In genomic region chr3:79737530-79737929, GRCh38 we compare ENCODE assay signal across 20 cellular contexts.
"Had no signal": no experiment of that assay in that cellular context is flagged by ENCODE, and none has a peak within 500 bp of the region (broad histone marks: within the 10 kb centered on the region; RNA-seq: fewer than 3 reads in every experiment).

No MANE protein-coding gene starts in this region.

- ATAC-seq: gastrocnemius medialis; heart right ventricle; left cardiac atrium; left lung; left ventricle myocardium superior; mucosa of descending colon; naive thymus-derived CD8-positive, alpha-beta T cell had no signal

- H3K4me1 ChIP-seq: colonic mucosa, esophagus muscularis mucosa, gastrocnemius medialis, heart right ventricle, left lung had no signal

- H3K27me3 ChIP-seq: colonic mucosa, esophagus muscularis mucosa, gastrocnemius medialis, heart right ventricle, left lung had no signal

- H3K36me3 ChIP-seq: colonic mucosa, esophagus muscularis mucosa, gastrocnemius medialis, heart right ventricle, left lung had no signal

- DNase-seq: colonic mucosa; cortex of kidney; dorsolateral prefrontal cortex; effector CD4-positive, alpha-beta T cell; effector memory CD4-positive, alpha-beta T cell; foreskin melanocyte; gastrocnemius medialis; glutamatergic neuron; head of caudate nucleus; heart right ventricle; hippocampal formation; left cardiac atrium; left lung; left ventricle myocardium superior; mesenchymal stem cell; mucosa of descending colon; naive B cell; naive thymus-derived CD8-positive, alpha-beta T cell had no signal

- H3K27ac ChIP-seq: colonic mucosa, dorsolateral prefrontal cortex, esophagus muscularis mucosa, gastrocnemius medialis, heart right ventricle, left lung had no signal

- H3K9me3 ChIP-seq: colonic mucosa, gastrocnemius medialis had no signal

- H3K4me3 ChIP-seq: colonic mucosa, dorsolateral prefrontal cortex, esophagus muscularis mucosa, gastrocnemius medialis, heart right ventricle, left lung, lung, mucosa of descending colon had no signal
